In genomic region chr7:6729492-6730342, GRCh38 we compare ENCODE assay signal across 8 cellular contexts. TPM values are rescaled to one million over a fixed set of nuclear protein-coding genes. Genes with fewer than 3 reads are reported as not detected.
DNase-seq lines count a peak whose midpoint lies in the region; ATAC-seq, FAIRE-seq and TF ChIP-seq lines count a peak whose summit lies in the region.

No MANE protein-coding gene starts in this region.

- H3K4me1 ChIP-seq in kidney (ENCODE audit: control insufficient read depth in 1 of 2, insufficient read depth in 1 of 2, low read depth in 1 of 2, low read length in 2 of 2): peaks cover 0 to 2% of the 10 kb centered on the region in 2 donors

- peak overlapping the region; percentile 29 to 78 for H3K27ac ChIP-seq in kidney (ENCODE audit: low read depth in 2 of 2, low read length in 2 of 2)

- no peak for FAIRE-seq in kidney (lab: Jason Lieb, UNC)

- peak; percentile 92 for ATAC-seq in GM18909 (IDR thresholded peaks at IDR 0.05; ENCODE audit: poor library complexity, unreplicated experiment)
- ATAC-seq in HG03159 (IDR thresholded peaks at IDR 0.05; ENCODE audit: unreplicated experiment): peak; percentile 76
- peak; percentile 98 to 99 for ATAC-seq in activated CD4-positive, CD25-positive, alpha-beta regulatory T cell treated with anti-CD3 and anti-CD28 coated beads, Interleukin-2, amount 50 U/mL, for 24 hours

- H3K9me3 ChIP-seq in kidney (ENCODE audit: control insufficient read depth in 1 of 2, low read length in 2 of 2): no peaks in the 10 kb centered on the region

- DNase-seq in AG08396 (ENCODE audit: low spot score) (peak; percentile 95), NCI-H345 treated with DMSO at 0.1 percent for 48 hours (lab: John Stamatoyannopoulos, UW; ENCODE audit: unreplicated experiment) (peak; percentile 63), cerebellar nuclear complex (lab: John Stamatoyannopoulos, UW) (peak; percentile 37 to 77), kidney (peak; percentile 98)
- DNase-seq in stimulated activated CD4-positive, alpha-beta T cell treated with anti-CD3 and anti-CD28 coated beads, Interleukin-15, amount 100 ng/mL, for 1 hour (ENCODE audit: low read depth in 1 of 2, low spot score in 1 of 2): peak; percentile 60 to 66

- peak overlapping the region; percentile 80 to 82 for H3K9ac ChIP-seq in kidney (ENCODE audit: low read length in 2 of 2)

- peak overlapping the region; percentile 81 to 84 for H3K4me3 ChIP-seq in kidney (ENCODE audit: low read length in 2 of 2)

- intact Hi-C loops in kidney (cut with DNase I): no loop called here

- no peak for TF ChIP-seq CTCF in kidney (IDR thresholded peaks at IDR 0.05; ENCODE audit: borderline replicate concordance, extremely low read depth, insufficient read depth)

- H3K36me3 ChIP-seq in kidney (ENCODE audit: control insufficient read depth in 1 of 2, insufficient read depth in 2 of 2, low read length in 2 of 2): peaks cover 0 to 8% of the 10 kb centered on the region in 2 donors

RNA-seq across cellular contexts. Expression of gene ZNF12, which starts 23.0 kb away (rescaled TPM):
- total RNA-seq in kidney: 31.3 TPM
- 9.9 TPM for polyA plus RNA-seq in kidney (ENCODE audit: insufficient read depth, low read depth, low replicate concordance)

RNA-seq across cellular contexts. Expression of gene RSPH10B2, which starts 24.2 kb away (rescaled TPM):
- 0.22 TPM for total RNA-seq in kidney
- polyA plus RNA-seq in kidney (ENCODE audit: insufficient read depth, low read depth, low replicate concordance): not detected

Comparison
In these comparisons a context has a peak if more than half of its experiments do, and no peak if none do; other contexts are left out.
1. Peak in every context shown above with its lines: DNase-seq, ATAC-seq, H3K4me3 ChIP-seq and H3K27ac ChIP-seq.